In genomic region chr1:92259350-92259749, GRCh38 we compare ENCODE assay signal across 22 cellular contexts. TPM values are rescaled to one million over a fixed set of nuclear protein-coding genes. Genes with fewer than 3 reads are reported as not detected.
"Had no signal": no experiment of that assay in that cellular context is flagged by ENCODE, and none has a peak within 500 bp of the region (broad histone marks: within the 10 kb centered on the region; RNA-seq: fewer than 3 reads in every experiment).

No MANE protein-coding gene starts in this region.

- H3K27me3 ChIP-seq: brain microvascular endothelial cell, neutrophil, tibial artery, vagina had no signal

- H3K9me3 ChIP-seq: neutrophil, vagina had no signal

- H3K4me1 ChIP-seq: left ventricle myocardium inferior, tibial artery, vagina had no signal

- DNase-seq: activated CD4-positive, alpha-beta T cell treated with anti-CD3 and anti-CD28 coated beads for 48 hours; activated CD8-positive, alpha-beta memory T cell treated with anti-CD3 and anti-CD28 coated beads, Interleukin-2, amount 50 U/mL, for 4 hours; activated CD8-positive, alpha-beta T cell treated with anti-CD3 and anti-CD28 coated beads, Interleukin-2, amount 10 ng/mL, durations not matched to agents 7 days and 5 days; activated gamma-delta T cell; activated T-cell treated with anti-CD3 and anti-CD28 coated beads, Interleukin-2, amount 50 U/mL, for 48 hours; brain microvascular endothelial cell; effector memory CD8-positive, alpha-beta T cell; glutamatergic neuron; hypothalamus; left ventricle myocardium inferior; mesenchymal stem cell; natural killer cell; retina; stimulated activated CD4-positive, alpha-beta T cell treated with anti-CD3 and anti-CD28 coated beads, Interleukin-2, amount 100 ng/mL, for 48 hours; T-helper 2 cell; tibial artery had no signal

- H3K27ac ChIP-seq: brain microvascular endothelial cell, left ventricle myocardium inferior, neutrophil, tibial artery, vagina had no signal

- H3K4me3 ChIP-seq: left ventricle myocardium inferior, tibial artery, vagina had no signal

RNA-seq across cellular contexts. Expression of gene C1orf146, which starts 41.6 kb away (rescaled TPM):
- total RNA-seq: activated CD8-positive, alpha-beta T cell treated with anti-CD3 and anti-CD28 coated beads, Interleukin-2, amount 10 ng/mL, durations not matched to agents 7 days and 5 days; cerebellum; epithelial cell of proximal tubule; kidney epithelial cell; left ventricle myocardium inferior; natural killer cell; skeletal muscle tissue; vagina had no signal
